ENCODE assay signal across 10 cellular contexts in the genomic region with DNA sequence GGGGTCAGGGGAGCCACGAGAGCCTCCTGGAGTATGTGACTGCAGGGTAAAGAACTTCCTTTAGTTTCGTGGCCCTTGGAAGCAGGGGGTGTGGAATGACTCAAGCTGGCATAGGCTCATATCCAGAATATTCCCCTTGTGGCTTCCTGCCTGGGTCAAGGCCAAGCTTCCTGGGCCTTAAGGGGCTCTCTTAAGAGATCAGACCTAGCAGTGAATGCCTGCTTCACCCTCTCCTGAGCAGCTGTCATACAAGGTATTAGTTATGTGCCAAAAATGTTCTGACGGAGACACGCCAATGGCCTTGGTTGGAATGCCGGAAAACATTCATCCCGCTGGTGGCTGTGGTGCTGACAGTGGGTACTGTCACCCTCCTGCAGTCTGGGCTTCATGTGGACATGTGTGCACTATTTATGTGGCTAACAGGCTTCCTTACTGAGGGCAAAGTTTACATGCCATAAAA.
A peak's percentile ranks its signal among the peaks of the same experiment; 100 is the strongest.
DNase-seq lines count a peak whose midpoint lies in the region; ATAC-seq and TF ChIP-seq lines count a peak whose summit lies in the region.
"Had no signal": no experiment of that assay in that cellular context is flagged by ENCODE, and none has a peak within 500 bp of the region (broad histone marks: within the 10 kb centered on the region; RNA-seq: fewer than 3 reads in every experiment).

No MANE protein-coding gene starts in this region.

- peak overlapping the region; percentile 87 to 94 (median 92) for H3K27ac ChIP-seq in thyroid gland
- H3K27ac ChIP-seq: parathyroid adenoma had no signal

- no peaks in the 10 kb centered on the region for H3K27me3 Mint-ChIP-seq in activated naive CD4-positive, alpha-beta T cell treated with anti-CD3 and anti-CD28 coated beads for 36 hours (ENCODE audit: low read depth)
- H3K27me3 Mint-ChIP-seq: activated naive CD4-positive, alpha-beta T cell treated with anti-CD3 and anti-CD28 coated beads, Interleukin-2, amount 50 U/mL, for 24 hours had no signal

- H3K36me3 Mint-ChIP-seq in activated naive CD4-positive, alpha-beta T cell treated with anti-CD3 and anti-CD28 coated beads for 36 hours (ENCODE audit: low read depth): no peaks in the 10 kb centered on the region
- H3K36me3 Mint-ChIP-seq: activated naive CD4-positive, alpha-beta T cell treated with anti-CD3 and anti-CD28 coated beads, Interleukin-2, amount 50 U/mL, for 24 hours had no signal

- in situ Hi-C loops in astrocyte of the spinal cord (cut with HindIII; ENCODE audit: low sequenced_read_pairs): no loop called here

- no peak for ATAC-seq in GM18519 (IDR thresholded peaks at IDR 0.05; ENCODE audit: low FRiP score, unreplicated experiment)

- H3K4me3 Mint-ChIP-seq in activated naive CD4-positive, alpha-beta T cell treated with anti-CD3 and anti-CD28 coated beads for 36 hours: no peak overlapping the region
- H3K4me3 Mint-ChIP-seq: activated naive CD4-positive, alpha-beta T cell treated with anti-CD3 and anti-CD28 coated beads, Interleukin-2, amount 50 U/mL, for 24 hours had no signal

- no peak overlapping the region for H3K27ac Mint-ChIP-seq in activated naive CD4-positive, alpha-beta T cell treated with anti-CD3 and anti-CD28 coated beads for 36 hours
- H3K27ac Mint-ChIP-seq: activated naive CD4-positive, alpha-beta T cell treated with anti-CD3 and anti-CD28 coated beads, Interleukin-2, amount 50 U/mL, for 24 hours had no signal

- TF ChIP-seq CTCF in astrocyte of the spinal cord (IDR thresholded peaks at IDR 0.05; ENCODE audit: low read depth, low read length) (no peak), thyroid gland (IDR thresholded peaks at IDR 0.05) (no peak)

- H3K9me3 Mint-ChIP-seq in activated naive CD4-positive, alpha-beta T cell treated with anti-CD3 and anti-CD28 coated beads for 36 hours: no peaks in the 10 kb centered on the region
- H3K9me3 Mint-ChIP-seq: activated naive CD4-positive, alpha-beta T cell treated with anti-CD3 and anti-CD28 coated beads, Interleukin-2, amount 50 U/mL, for 24 hours had no signal

- H3K9me3 ChIP-seq in thyroid gland: no peaks in the 10 kb centered on the region

- peaks cover 48 to 62% of the 10 kb centered on the region in 2 donors for H3K4me1 ChIP-seq in thyroid gland
- H3K4me1 ChIP-seq: parathyroid adenoma had no signal

- WGBS in thyroid gland, 2 donors: 33 to 42% methylated on average over 6 of the region's 6 CpGs

- DNase-seq in HS-27A (ENCODE audit: low read depth) (peak; percentile 79), astrocyte of the spinal cord (ENCODE audit: low read depth, low spot score) (peak; percentile 67), islet precursor cell (peak; percentile 26), thyroid gland (peak; percentile 87 to 88), DMS53 treated with DMSO at 0.1 percent for 48 hours (lab: John Stamatoyannopoulos, UW; ENCODE audit: unreplicated experiment) (no peak), midbrain (lab: John Stamatoyannopoulos, UW) (no peak)
- DNase-seq in activated naive CD4-positive, alpha-beta T cell treated with anti-CD3 and anti-CD28 coated beads for 36 hours: no peak

- H3K36me3 ChIP-seq in thyroid gland: no peaks in the 10 kb centered on the region

- intact Hi-C loops in thyroid gland (cut with DNase I): no loop called here
- intact Hi-C loops in activated naive CD4-positive, alpha-beta T cell treated with anti-CD3 and anti-CD28 coated beads for 36 hours (cut with micrococcal nuclease): no loop called here

- H3K27me3 ChIP-seq in thyroid gland: no peaks in the 10 kb centered on the region

- H3K4me3 ChIP-seq in astrocyte of the spinal cord (ENCODE audit: low read depth, low read length) (no peak overlapping the region), thyroid gland (replicated peaks in 1 of 3) (no peak overlapping the region)

- no peaks in the 10 kb centered on the region for H3K4me1 Mint-ChIP-seq in activated naive CD4-positive, alpha-beta T cell treated with anti-CD3 and anti-CD28 coated beads for 36 hours (ENCODE audit: low read depth)
- H3K4me1 Mint-ChIP-seq: activated naive CD4-positive, alpha-beta T cell treated with anti-CD3 and anti-CD28 coated beads, Interleukin-2, amount 50 U/mL, for 24 hours had no signal

- CTCF ChIA-PET in activated naive CD4-positive, alpha-beta T cell treated with anti-CD3 and anti-CD28 coated beads for 36 hours (lab: Charles Lee): no interaction called here

- no peak for TF ChIP-seq POLR2A in thyroid gland (IDR thresholded peaks at IDR 0.05)

Comparison
In these comparisons a context has a peak if more than half of its experiments do, and no peak if none do; other contexts are left out.
1. DNase-seq: peak in HS-27A (single experiment), astrocyte of the spinal cord (single experiment), islet precursor cell (single experiment) and thyroid gland (2 of 2); none in DMS53 treated with DMSO at 0.1 percent for 48 hours (single experiment), activated naive CD4-positive, alpha-beta T cell treated with anti-CD3 and anti-CD28 coated beads for 36 hours (single experiment) and midbrain (single experiment).